Comparison of ENCODE assay signal across 8 cellular contexts in the genomic region with DNA sequence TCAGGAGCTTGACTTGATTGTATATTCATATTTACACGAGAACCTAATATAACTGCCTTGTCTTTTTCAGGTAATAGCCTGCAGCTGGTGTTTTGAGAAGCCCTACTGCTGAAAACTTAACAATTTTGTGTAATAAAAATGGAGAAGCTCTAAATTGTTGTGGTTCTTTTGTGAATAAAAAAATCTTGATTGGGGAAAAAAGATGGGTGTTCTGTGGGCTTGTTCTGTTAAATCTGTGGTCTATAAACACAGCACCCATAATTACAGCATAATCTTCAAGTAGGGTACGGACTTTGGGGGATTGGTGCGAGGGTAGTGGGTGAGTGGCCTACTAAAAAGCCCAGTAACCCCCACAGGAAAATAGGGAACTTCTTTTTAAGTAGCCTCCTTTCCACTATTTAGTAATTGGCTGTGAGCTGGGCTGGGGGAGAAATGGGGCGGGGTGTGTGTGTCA. TPM values are rescaled to one million over a fixed set of nuclear protein-coding genes. Genes with fewer than 3 reads are reported as not detected.
DNase-seq lines count a peak whose midpoint lies in the region; ATAC-seq, FAIRE-seq and TF ChIP-seq lines count a peak whose summit lies in the region.

No MANE protein-coding gene starts in this region.

- peaks cover 36% of the 10 kb centered on the region for H3K36me3 Mint-ChIP-seq in activated naive CD8-positive, alpha-beta T cell
- peaks cover 24% of the 10 kb centered on the region for H3K36me3 Mint-ChIP-seq in memory B cell

- H2AFZ ChIP-seq in HCT116 (ENCODE audit: low read depth, low read length, poor library complexity, severe bottlenecking): no peak overlapping the region

- DNase-seq in AG04449 (ENCODE audit: low read depth, low spot score) (no peak), HCT116 (ENCODE audit: low read depth, low spot score) (no peak), memory B cell (ENCODE audit: low spot score in 2 of 2) (no peak), urothelium cell line (ENCODE audit: low spot score) (no peak), COLO829 (ENCODE audit: low spot score) (no peak)
- DNase-seq in activated T-cell treated with anti-CD3 and anti-CD28 coated beads, Interleukin-2, amount 50 U/mL, for 48 hours: no peak

- RAD21 ChIA-PET in HCT116 (lab: Charles Lee; ENCODE audit: low non-redundant PET in 1 of 2, low total read pairs in 2 of 2, uncharacterized antibody in 2 of 2, unreplicated experiment in 2 of 2): interaction anchor here in 1 of 2 experiments (1.5 kb wide), 1 partner anchor 35 kb away, joined by 3 read pairs; no protein-coding TSS in a partner anchor

- intact Hi-C loops in HCT116 (cut with micrococcal nuclease): loop anchor here (2.0 to 5.0 kb wide), 2 partner anchors 34 to 124 kb away; a partner anchor contains a TSS

- peaks cover 49% of the 10 kb centered on the region for H3K4me1 Mint-ChIP-seq in activated naive CD8-positive, alpha-beta T cell (ENCODE audit: low read depth)
- peaks cover 46% of the 10 kb centered on the region for H3K4me1 Mint-ChIP-seq in memory B cell

- no peaks in the 10 kb centered on the region for H3K9me3 ChIP-seq in HCT116 (ENCODE audit: control insufficient read depth in 1 of 2, insufficient read depth in 1 of 2, low read depth in 1 of 2, low read length in 2 of 2)

- peaks cover 47% of the 10 kb centered on the region for H4K20me1 ChIP-seq in HCT116 (ENCODE audit: insufficient read depth)

- no peak overlapping the region for H3K4me3 Mint-ChIP-seq in activated naive CD8-positive, alpha-beta T cell
- peak overlapping the region; percentile 81 for H3K4me3 Mint-ChIP-seq in memory B cell

- H3K9ac ChIP-seq in HCT116 (ENCODE audit: low read length): peak overlapping the region; percentile 29; the same call in 1 of the 2 replicates

- no peak for TF ChIP-seq RAD21 in HCT116 (IDR thresholded peaks at IDR 0.05; ENCODE audit: low read depth)

- ATAC-seq in HCT116: no peak
- ATAC-seq in memory B cell (ENCODE audit: low read depth): no peak
- no peak for ATAC-seq in HG03342 (IDR thresholded peaks at IDR 0.05; ENCODE audit: unreplicated experiment)

- no peaks in the 10 kb centered on the region for H3K27me3 ChIP-seq in HCT116 (ENCODE audit: insufficient read depth, low read length)

- no peak for TF ChIP-seq POLR2A in HCT116 (IDR thresholded peaks at IDR 0.05; ENCODE audit: borderline replicate concordance, extremely low read depth, insufficient read depth, insufficient read length)

- no peaks in the 10 kb centered on the region for H3K9me2 ChIP-seq in HCT116 (ENCODE audit: insufficient read depth)

- H3K27ac ChIP-seq in HCT116 (ENCODE audit: low read depth, low read length): peak overlapping the region; percentile 83

- no peaks in the 10 kb centered on the region for H3K9me3 Mint-ChIP-seq in activated naive CD8-positive, alpha-beta T cell (ENCODE audit: low read depth)
- no peaks in the 10 kb centered on the region for H3K9me3 Mint-ChIP-seq in memory B cell

- CTCF ChIA-PET in AG04449 (lab: Yijun Ruan, JAX): interaction anchor here (1.6 to 7.6 kb wide), 4 partner anchors 27 to 88 kb away, joined by 3 to 151 read pairs (median 8); a partner anchor contains a TSS
- CTCF ChIA-PET in HCT116 (lab: Charles Lee): interaction anchor here (0.9 to 6.1 kb wide), 3 partner anchors 31 to 38 kb away, joined by 5 to 31 read pairs (median 10); no protein-coding TSS in a partner anchor

- H3K4me3 ChIP-seq in AG04449 (ENCODE audit: low read depth, low read length) (peak overlapping the region; percentile 99), HCT116 (replicated peaks in 1 of 2; ENCODE audit: low read depth in 1 of 2, low read length in 2 of 2) (no peak overlapping the region; a peak in 1 of 4 replicates)

- TF ChIP-seq CTCF in AG04449 (IDR thresholded peaks at IDR 0.05; ENCODE audit: insufficient read depth, low read length, missing control alignments) (no peak), HCT116 (IDR thresholded peaks at IDR 0.05 in 2 of 3, conservative IDR thresholded peaks at IDR 0.05 in 1 of 3; ENCODE audit: borderline replicate concordance in 1 of 3, insufficient read depth in 1 of 3, low read depth in 2 of 3, low read length in 2 of 3) (no peak)

- peaks cover 50 to 86% of the 10 kb centered on the region in 2 experiments for H3K4me1 ChIP-seq in HCT116 (ENCODE audit: control insufficient read depth in 1 of 2, insufficient read depth in 2 of 2, low read length in 2 of 2)

- POLR2A ChIA-PET in AG04449 (lab: Yijun Ruan, JAX) (interaction anchor here (1.0 to 17.0 kb wide), 14 partner anchors 8 to 135 kb away, joined by 3 to 1229 read pairs (median 27); a partner anchor contains a TSS), HCT116 (lab: Charles Lee) (interaction anchor here (0.5 to 26.7 kb wide), 21 partner anchors 8 to 358 kb away, joined by 3 to 1499 read pairs (median 6); a partner anchor contains a TSS)

- H3K27me3 Mint-ChIP-seq in activated naive CD8-positive, alpha-beta T cell: no peaks in the 10 kb centered on the region
- H3K27me3 Mint-ChIP-seq in memory B cell: no peaks in the 10 kb centered on the region

- no peak for FAIRE-seq in urothelium cell line (lab: Jason Lieb, UNC)

- H3K4me2 ChIP-seq in HCT116 (ENCODE audit: low read length): peak overlapping the region; percentile 85

- peaks cover 42 to 44% of the 10 kb centered on the region in 2 experiments for H3K36me3 ChIP-seq in HCT116 (ENCODE audit: control insufficient read depth in 1 of 2, insufficient read depth in 2 of 2, low read length in 2 of 2)

- peak overlapping the region; percentile 90 for H3K27ac Mint-ChIP-seq in activated naive CD8-positive, alpha-beta T cell
- H3K27ac Mint-ChIP-seq in memory B cell: no peak overlapping the region

- H3K79me2 ChIP-seq in HCT116 (ENCODE audit: insufficient read depth, low read length): peaks cover 53% of the 10 kb centered on the region

- BruUV-seq in HCT116 (replicated peaks; lab: Mats Ljungman, UMichigan): no TSS peak

TF ChIP-seq in HCT116, 20 proteins besides CTCF, POLR2A, EP300 and RAD21 (continues in another document):
- no peak for TF ChIP-seq CEBPB (IDR thresholded peaks at IDR 0.05; ENCODE audit: low read depth)
- TF ChIP-seq EZH2phosphoT487 (IDR thresholded peaks at IDR 0.05; ENCODE audit: borderline replicate concordance): no peak
- no peak for TF ChIP-seq POLR2AphosphoS5 (IDR thresholded peaks at IDR 0.05; ENCODE audit: low read depth, low read length)
- TF ChIP-seq EZH2 (IDR thresholded peaks at IDR 0.05): no peak
- no peak for TF ChIP-seq YY1 (IDR thresholded peaks at IDR 0.05; ENCODE audit: extremely low read depth, insufficient replicate concordance, low read depth, low read length)
- TF ChIP-seq SRF (IDR thresholded peaks at IDR 0.05; ENCODE audit: low read depth): no peak
- no peak for TF ChIP-seq ZFX (IDR thresholded peaks at IDR 0.05)
- TF ChIP-seq, protein P1, sequence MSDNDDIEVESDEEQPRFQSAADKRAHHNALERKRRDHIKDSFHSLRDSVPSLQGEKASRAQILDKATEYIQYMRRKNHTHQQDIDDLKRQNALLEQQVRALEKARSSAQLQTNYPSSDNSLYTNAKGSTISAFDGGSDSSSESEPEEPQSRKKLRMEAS (IDR thresholded peaks at IDR 0.05): no peak
- no peak for TF ChIP-seq FOSL1 (IDR thresholded peaks at IDR 0.05; ENCODE audit: low read depth)
- TF ChIP-seq, protein P2, sequence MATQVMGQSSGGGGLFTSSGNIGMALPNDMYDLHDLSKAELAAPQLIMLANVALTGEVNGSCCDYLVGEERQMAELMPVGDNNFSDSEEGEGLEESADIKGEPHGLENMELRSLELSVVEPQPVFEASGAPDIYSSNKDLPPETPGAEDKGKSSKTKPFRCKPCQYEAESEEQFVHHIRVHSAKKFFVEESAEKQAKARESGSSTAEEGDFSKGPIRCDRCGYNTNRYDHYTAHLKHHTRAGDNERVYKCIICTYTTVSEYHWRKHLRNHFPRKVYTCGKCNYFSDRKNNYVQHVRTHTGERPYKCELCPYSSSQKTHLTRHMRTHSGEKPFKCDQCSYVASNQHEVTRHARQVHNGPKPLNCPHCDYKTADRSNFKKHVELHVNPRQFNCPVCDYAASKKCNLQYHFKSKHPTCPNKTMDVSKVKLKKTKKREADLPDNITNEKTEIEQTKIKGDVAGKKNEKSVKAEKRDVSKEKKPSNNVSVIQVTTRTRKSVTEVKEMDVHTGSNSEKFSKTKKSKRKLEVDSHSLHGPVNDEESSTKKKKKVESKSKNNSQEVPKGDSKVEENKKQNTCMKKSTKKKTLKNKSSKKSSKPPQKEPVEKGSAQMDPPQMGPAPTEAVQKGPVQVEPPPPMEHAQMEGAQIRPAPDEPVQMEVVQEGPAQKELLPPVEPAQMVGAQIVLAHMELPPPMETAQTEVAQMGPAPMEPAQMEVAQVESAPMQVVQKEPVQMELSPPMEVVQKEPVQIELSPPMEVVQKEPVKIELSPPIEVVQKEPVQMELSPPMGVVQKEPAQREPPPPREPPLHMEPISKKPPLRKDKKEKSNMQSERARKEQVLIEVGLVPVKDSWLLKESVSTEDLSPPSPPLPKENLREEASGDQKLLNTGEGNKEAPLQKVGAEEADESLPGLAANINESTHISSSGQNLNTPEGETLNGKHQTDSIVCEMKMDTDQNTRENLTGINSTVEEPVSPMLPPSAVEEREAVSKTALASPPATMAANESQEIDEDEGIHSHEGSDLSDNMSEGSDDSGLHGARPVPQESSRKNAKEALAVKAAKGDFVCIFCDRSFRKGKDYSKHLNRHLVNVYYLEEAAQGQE (IDR thresholded peaks at IDR 0.05; ENCODE audit: low read depth): no peak
- TF ChIP-seq, protein P3, sequence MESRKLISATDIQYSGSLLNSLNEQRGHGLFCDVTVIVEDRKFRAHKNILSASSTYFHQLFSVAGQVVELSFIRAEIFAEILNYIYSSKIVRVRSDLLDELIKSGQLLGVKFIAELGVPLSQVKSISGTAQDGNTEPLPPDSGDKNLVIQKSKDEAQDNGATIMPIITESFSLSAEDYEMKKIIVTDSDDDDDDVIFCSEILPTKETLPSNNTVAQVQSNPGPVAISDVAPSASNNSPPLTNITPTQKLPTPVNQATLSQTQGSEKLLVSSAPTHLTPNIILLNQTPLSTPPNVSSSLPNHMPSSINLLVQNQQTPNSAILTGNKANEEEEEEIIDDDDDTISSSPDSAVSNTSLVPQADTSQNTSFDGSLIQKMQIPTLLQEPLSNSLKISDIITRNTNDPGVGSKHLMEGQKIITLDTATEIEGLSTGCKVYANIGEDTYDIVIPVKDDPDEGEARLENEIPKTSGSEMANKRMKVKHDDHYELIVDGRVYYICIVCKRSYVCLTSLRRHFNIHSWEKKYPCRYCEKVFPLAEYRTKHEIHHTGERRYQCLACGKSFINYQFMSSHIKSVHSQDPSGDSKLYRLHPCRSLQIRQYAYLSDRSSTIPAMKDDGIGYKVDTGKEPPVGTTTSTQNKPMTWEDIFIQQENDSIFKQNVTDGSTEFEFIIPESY (IDR thresholded peaks at IDR 0.05; ENCODE audit: extremely low read depth, insufficient replicate concordance, low read length): no peak
- TF ChIP-seq TCF7L2 (IDR thresholded peaks at IDR 0.05; ENCODE audit: borderline replicate concordance, extremely low read depth, insufficient read depth, insufficient read length): no peak
- TF ChIP-seq SP1 (IDR thresholded peaks at IDR 0.05; ENCODE audit: low read depth): no peak

RNA-seq across cellular contexts. Expression of a gene that starts 7.5 kb away (rescaled TPM):
- total RNA-seq in HCT116 (2021; ENCODE audit: unreplicated experiment): 6,000 TPM
- polyA plus RNA-seq in HCT116 (2012): 380 and 423 TPM in 2 replicates

RNA-seq across cellular contexts. Expression of a gene that starts 18.5 kb away (rescaled TPM):
- 104 TPM for total RNA-seq in HCT116 (2021; ENCODE audit: unreplicated experiment)
- polyA plus RNA-seq in HCT116 (2012): 82.4 and 84.4 TPM in 2 replicates

RNA-seq across cellular contexts. Expression of a gene that starts 51.8 kb away (rescaled TPM):
- 248 TPM for total RNA-seq in HCT116 (2021; ENCODE audit: unreplicated experiment)
- polyA plus RNA-seq in HCT116 (2012): 238 and 328 TPM in 2 replicates
